In genomic region chr1:14876747-14877146, GRCh38 we compare ENCODE assay signal across 23 cellular contexts.
DNase-seq lines count a peak whose midpoint lies in the region; ATAC-seq, FAIRE-seq and TF ChIP-seq lines count a peak whose summit lies in the region.
"Had no signal": no experiment of that assay in that cellular context is flagged by ENCODE, and none has a peak within 500 bp of the region (broad histone marks: within the 10 kb centered on the region; RNA-seq: fewer than 3 reads in every experiment).

No MANE protein-coding gene starts in this region.

- no peak for TF ChIP-seq CTCF in GM12865 (IDR thresholded peaks at IDR 0.05; ENCODE audit: insufficient read depth, low read depth, low read length, missing control alignments)
- no peak for TF ChIP-seq CTCF in epithelial cell of esophagus (IDR thresholded peaks at IDR 0.05; ENCODE audit: insufficient read depth, low read depth, low read length, missing control alignments)
- no peak for TF ChIP-seq CTCF in keratinocyte (optimal IDR thresholded peaks at IDR 0.05 in 1 of 3, IDR thresholded peaks at IDR 0.05 in 1 of 3, conservative IDR thresholded peaks at IDR 0.05 in 1 of 3; ENCODE audit: extremely low read depth in 1 of 3, insufficient read depth in 2 of 3, low read length in 3 of 3)

- H3K4me1 Mint-ChIP-seq in effector memory CD8-positive, alpha-beta T cell (ENCODE audit: low read depth in 2 of 2), result no peaks in the 10 kb centered on the region
- H3K4me1 Mint-ChIP-seq: CD14-positive monocyte had no signal

- no peak overlapping the region for H3K4me3 Mint-ChIP-seq in effector memory CD8-positive, alpha-beta T cell
- H3K4me3 Mint-ChIP-seq: B cell, CD14-positive monocyte had no signal

- no peaks in the 10 kb centered on the region for H3K36me3 ChIP-seq in keratinocyte (ENCODE audit: control insufficient read depth in 2 of 2, extremely low read depth in 1 of 2, insufficient read depth in 2 of 2, low read length in 2 of 2)
- H3K36me3 ChIP-seq: HAP-1 had no signal

- H3K27ac ChIP-seq in keratinocyte (ENCODE audit: control insufficient read depth, insufficient read depth, low read length), result peak overlapping the region; percentile 44
- H3K27ac ChIP-seq: A549, GM23248, PC-9, RWPE1, SK-N-MC had no signal

- no peaks in the 10 kb centered on the region for H4K20me1 ChIP-seq in keratinocyte (ENCODE audit: control insufficient read depth, extremely low read depth, insufficient read depth, low read length)

- no peaks in the 10 kb centered on the region for H3K9me3 ChIP-seq in keratinocyte (ENCODE audit: control insufficient read depth, low read depth, low read length)
- H3K9me3 ChIP-seq: A549, HAP-1 had no signal

- no peak for FAIRE-seq in keratinocyte (lab: Jason Lieb, UNC)
- FAIRE-seq: A549 had no signal

- no peaks in the 10 kb centered on the region for H3K36me3 Mint-ChIP-seq in effector memory CD8-positive, alpha-beta T cell (ENCODE audit: insufficient read depth)
- H3K36me3 Mint-ChIP-seq: CD14-positive monocyte had no signal

- H3K4me1 ChIP-seq in keratinocyte (ENCODE audit: control insufficient read depth, extremely low read depth, insufficient read depth, low read length), result peaks cover 39% of the 10 kb centered on the region
- H3K4me1 ChIP-seq: A549, HAP-1 had no signal

- no peaks in the 10 kb centered on the region for H3K79me2 ChIP-seq in keratinocyte (ENCODE audit: control insufficient read depth, insufficient read depth, low read length)

- ATAC-seq in HG03469 (IDR thresholded peaks at IDR 0.05; ENCODE audit: unreplicated experiment), result no peak
- ATAC-seq in effector memory CD8-positive, alpha-beta T cell (replicated peaks), result no peak
- ATAC-seq: A549 had no signal

- H3K27me3 Mint-ChIP-seq in effector memory CD8-positive, alpha-beta T cell, result peaks cover 3 to 18% of the 10 kb centered on the region in 2 donors

- no peaks in the 10 kb centered on the region for H3K9me1 ChIP-seq in keratinocyte (ENCODE audit: control insufficient read depth, extremely low read depth, insufficient read depth, low read length)

- no peaks in the 10 kb centered on the region for H3K9me3 Mint-ChIP-seq in effector memory CD8-positive, alpha-beta T cell

- no peaks in the 10 kb centered on the region for H3K27me3 ChIP-seq in keratinocyte (ENCODE audit: control insufficient read depth, extremely low read depth, insufficient read depth, low read length)

- no peak overlapping the region for H3K27ac Mint-ChIP-seq in effector memory CD8-positive, alpha-beta T cell
- H3K27ac Mint-ChIP-seq: B cell, CD14-positive monocyte had no signal

- H3K4me3 ChIP-seq in GM12865 (ENCODE audit: low read depth, low read length), result no peak overlapping the region
- no peak overlapping the region for H3K4me3 ChIP-seq in epithelial cell of esophagus (ENCODE audit: low read length)
- H3K4me3 ChIP-seq in keratinocyte (ENCODE audit: control insufficient read depth in 2 of 3, extremely low read depth in 1 of 3, insufficient read depth in 2 of 3, low read depth in 1 of 3, low read length in 3 of 3), result no peak overlapping the region
- H3K4me3 ChIP-seq: A549, GM23248, HAP-1, PC-9, SK-N-MC had no signal

- H2AFZ ChIP-seq in keratinocyte (ENCODE audit: control insufficient read depth, low read length), result no peak overlapping the region
- H2AFZ ChIP-seq: GM23248, PC-9 had no signal

- dilution Hi-C loops in keratinocyte (cut with MboI; ENCODE audit: extremely low pct_ligation_motif_present, low sequenced_read_pairs), result no loop called here

- no peak overlapping the region for H3K9ac ChIP-seq in keratinocyte (ENCODE audit: control insufficient read depth, extremely low read depth, insufficient read depth, low read length)
- H3K9ac ChIP-seq: GM23248 had no signal

- DNase-seq in GM12865 (ENCODE audit: low read depth) (peak; percentile 52), RPMI8226 (peak; percentile 42), epithelial cell of esophagus (ENCODE audit: low read depth) (peak; percentile 80), keratinocyte (ENCODE audit: low read depth, low spot score) (peak; percentile 36), NCI-H1092 treated with DMSO at 0.1 percent for 48 hours (lab: John Stamatoyannopoulos, UW) (no peak), HK-2 (ENCODE audit: unreplicated experiment) (no peak)
- no peak for DNase-seq in effector memory CD8-positive, alpha-beta T cell
- DNase-seq: EL, GF-D8, GM23248, IMR-90, NCI-H1048, NCI-H187 treated with DMSO at 0.1 percent for 48 hours, NCI-H2107, PC-9, SHP77 treated with DMSO at 0.1 percent for 48 hours had no signal

- peak overlapping the region; percentile 43 for H3K4me2 ChIP-seq in keratinocyte (ENCODE audit: control insufficient read depth, extremely low read depth, insufficient read depth, low read depth, low read length)
- H3K4me2 ChIP-seq: A549, PC-9 had no signal

Comparison
In these comparisons a context has a peak if more than half of its experiments do, and no peak if none do; other contexts are left out.
1. DNase-seq: peak in GM12865 (single experiment), RPMI8226 (single experiment), epithelial cell of esophagus (single experiment) and keratinocyte (single experiment); none in NCI-H1092 treated with DMSO at 0.1 percent for 48 hours (single experiment), effector memory CD8-positive, alpha-beta T cell (0 of 3) and HK-2 (single experiment).